ENCODE assay signal across 9 cellular contexts in the genomic region with DNA sequence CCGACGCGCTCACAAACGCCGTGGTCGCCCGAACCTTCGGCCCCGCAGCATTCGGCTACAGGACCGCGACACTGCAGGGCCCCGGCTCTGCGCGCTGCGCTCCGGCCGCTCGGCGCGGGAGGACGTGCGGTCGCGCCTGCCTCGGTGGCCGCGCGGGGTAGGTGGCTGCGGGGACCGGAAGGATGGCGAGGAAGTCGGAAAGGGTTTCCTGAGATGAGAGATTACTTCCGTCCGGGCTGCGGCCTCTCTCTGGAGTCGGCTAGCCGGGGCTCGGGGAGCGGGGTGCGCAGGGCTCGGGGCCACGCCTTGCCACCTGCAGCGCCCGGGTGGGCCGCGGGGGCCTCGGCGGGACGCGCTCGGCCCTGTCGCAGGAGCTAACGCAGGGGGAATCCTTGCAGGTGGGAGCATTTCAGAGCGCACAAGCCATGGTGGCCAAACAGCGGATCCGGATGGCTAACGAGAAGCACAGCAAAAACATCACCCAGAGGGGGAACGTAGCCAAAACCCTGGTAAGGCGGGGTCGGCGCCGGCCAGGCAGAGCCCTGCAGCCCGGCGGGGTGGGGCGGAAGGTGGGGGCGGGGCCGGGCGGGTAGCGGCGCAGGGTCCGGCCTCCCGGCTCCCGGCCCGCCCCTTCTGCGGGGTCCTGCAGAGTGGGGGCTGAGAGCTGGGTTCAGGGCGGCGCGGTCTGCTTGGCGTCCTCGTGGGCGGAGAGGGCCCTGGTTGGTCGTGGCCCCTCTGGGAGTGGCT. TPM values are rescaled to one million over a fixed set of nuclear protein-coding genes. Genes with fewer than 3 reads are reported as not detected.
A peak's percentile ranks its signal among the peaks of the same experiment; 100 is the strongest.
DNase-seq lines count a peak whose midpoint lies in the region; ATAC-seq and TF ChIP-seq lines count a peak whose summit lies in the region.
"Had no signal": no experiment of that assay in that cellular context is flagged by ENCODE, and none has a peak within 500 bp of the region (broad histone marks: within the 10 kb centered on the region; RNA-seq: fewer than 3 reads in every experiment).

Gene SERP2, plus strand, starts transcription at position 224 of the 747 bp plus-strand sequence. Its CDS starts 202 bp downstream, at position 426.

- no peaks in the 10 kb centered on the region for H3K36me3 Mint-ChIP-seq in natural killer cell

- H3K9ac ChIP-seq in fibroblast of lung (ENCODE audit: insufficient read depth, low read length): peak within 1 kb of the TSS; percentile 66

- DNase-seq in ELR (ENCODE audit: low read depth) (peak; percentile 45), fibroblast of lung (ENCODE audit: low read depth in 2 of 2) (peak; percentile 34 to 46), natural killer cell (peak; percentile 22), NCI-H524 treated with DMSO at 0.1 percent for 48 hours (lab: John Stamatoyannopoulos, UW) (no peak)
- DNase-seq in stimulated activated CD4-positive, alpha-beta T cell treated with anti-CD3 and anti-CD28 coated beads, Interleukin-4, amount 100 ng/mL, for 4 hours: no peak

- no peaks in the 10 kb centered on the region for H3K79me2 ChIP-seq in fibroblast of lung (ENCODE audit: control insufficient read depth, insufficient read depth, low read length)

- peak within 1 kb of the TSS; percentile 88 for H3K4me2 ChIP-seq in fibroblast of lung (ENCODE audit: extremely low read depth, insufficient read depth, low read length)

- H3K27ac ChIP-seq in fibroblast of lung (ENCODE audit: insufficient read depth, low read length): peak within 1 kb of the TSS; percentile 32
- H3K27ac ChIP-seq: HL-60 had no signal

- H3K4me3 Mint-ChIP-seq in natural killer cell: peak within 1 kb of the TSS; percentile 79

- H2AFZ ChIP-seq in fibroblast of lung (ENCODE audit: low read length): peak within 1 kb of the TSS; percentile 82

- H3K4me3 ChIP-seq in fibroblast of lung (replicated peaks in 1 of 4; ENCODE audit: control extremely low read depth in 1 of 4, insufficient read depth in 1 of 4, low read depth in 3 of 4, low read length in 4 of 4): peak within 1 kb of the TSS; percentile 41 to 68 (median 62)

- no peaks in the 10 kb centered on the region for H3K9me3 Mint-ChIP-seq in natural killer cell

- H3K4me1 Mint-ChIP-seq in natural killer cell: peaks cover 12 to 19% of the 10 kb centered on the region in 2 donors

- peak within 1 kb of the TSS in 1 of 2 donors; percentile 68 for H3K27ac Mint-ChIP-seq in natural killer cell

- H3K9me3 ChIP-seq in fibroblast of lung (ENCODE audit: control insufficient read depth, insufficient read depth, low read depth, low read length): no peaks in the 10 kb centered on the region

- ATAC-seq in SK-N-SH treated with all-trans-retinoic acid at 6 μM for 48 hours (peak; percentile 70), natural killer cell (peak; percentile 39 to 60 (median 60)), GM21528 (IDR thresholded peaks at IDR 0.05; ENCODE audit: low FRiP score, unreplicated experiment) (no peak), GM18517 (IDR thresholded peaks at IDR 0.05; ENCODE audit: unreplicated experiment) (no peak)

- intact Hi-C loops in natural killer cell (cut with micrococcal nuclease): no loop called here

- TF ChIP-seq CTCF in fibroblast of lung (conservative IDR thresholded peaks at IDR 0.05 in 1 of 2, IDR thresholded peaks at IDR 0.05 in 1 of 2; ENCODE audit: low read depth in 1 of 2, low read length in 2 of 2) (no peak), natural killer cell (IDR thresholded peaks at IDR 0.05) (no peak)

- H3K4me1 ChIP-seq in fibroblast of lung (ENCODE audit: control insufficient read depth, extremely low read depth, insufficient read depth, low read length): peaks cover 2% of the 10 kb centered on the region

- no peaks in the 10 kb centered on the region for H4K20me1 ChIP-seq in fibroblast of lung (ENCODE audit: control insufficient read depth, extremely low read depth, insufficient read depth, low read length)

- no peaks in the 10 kb centered on the region for H3K27me3 ChIP-seq in fibroblast of lung (ENCODE audit: control insufficient read depth, insufficient read depth, low read length)

- no peaks in the 10 kb centered on the region for H3K36me3 ChIP-seq in fibroblast of lung (ENCODE audit: control insufficient read depth, insufficient read depth, low read length)

- H3K27me3 Mint-ChIP-seq in natural killer cell (ENCODE audit: low read depth in 2 of 2): peaks cover 0 to 11% of the 10 kb centered on the region in 2 donors

TF ChIP-seq in SK-N-SH treated with all-trans-retinoic acid at 6 μM for 48 hours, 23 proteins besides CTCF, POLR2A, EP300 and RAD21:
- no peak for TF ChIP-seq SNAI2 (CRISPR knock-in tag; IDR thresholded peaks at IDR 0.05)
- no peak for TF ChIP-seq ZFP3 (CRISPR knock-in tag; IDR thresholded peaks at IDR 0.05)
- no peak for TF ChIP-seq OSR1 (CRISPR knock-in tag; IDR thresholded peaks at IDR 0.05)
- no peak for TF ChIP-seq ESRRG (CRISPR knock-in tag; IDR thresholded peaks at IDR 0.05)
- TF ChIP-seq ZNF70 (CRISPR knock-in tag; IDR thresholded peaks at IDR 0.05): no peak
- no peak for TF ChIP-seq TCF4 (CRISPR knock-in tag; IDR thresholded peaks at IDR 0.05; ENCODE audit: borderline replicate concordance)
- TF ChIP-seq RARB (CRISPR knock-in tag; IDR thresholded peaks at IDR 0.05): no peak
- no peak for TF ChIP-seq GLIS3 (CRISPR knock-in tag; IDR thresholded peaks at IDR 0.05)
- no peak for TF ChIP-seq BACH2 (CRISPR knock-in tag; IDR thresholded peaks at IDR 0.05; ENCODE audit: borderline replicate concordance)
- TF ChIP-seq CSRNP3 (CRISPR knock-in tag; IDR thresholded peaks at IDR 0.05): no peak
- no peak for TF ChIP-seq TOX (CRISPR knock-in tag; IDR thresholded peaks at IDR 0.05; ENCODE audit: borderline replicate concordance)
- no peak for TF ChIP-seq PPARA (CRISPR knock-in tag; IDR thresholded peaks at IDR 0.05; ENCODE audit: borderline replicate concordance)
- no peak for TF ChIP-seq ZNF565 (CRISPR knock-in tag; conservative IDR thresholded peaks at IDR 0.05; ENCODE audit: low read depth)
- no peak for TF ChIP-seq ARNTL (CRISPR knock-in tag; IDR thresholded peaks at IDR 0.05; ENCODE audit: borderline replicate concordance, low read depth)
- TF ChIP-seq ISL1 (CRISPR knock-in tag; IDR thresholded peaks at IDR 0.05): no peak
- no peak for TF ChIP-seq ZFP30 (CRISPR knock-in tag; IDR thresholded peaks at IDR 0.05)
- no peak for TF ChIP-seq ZC3H10 (CRISPR knock-in tag; IDR thresholded peaks at IDR 0.05)
- TF ChIP-seq PATZ1 (CRISPR knock-in tag; IDR thresholded peaks at IDR 0.05; ENCODE audit: borderline replicate concordance): no peak
- TF ChIP-seq, protein P1, sequence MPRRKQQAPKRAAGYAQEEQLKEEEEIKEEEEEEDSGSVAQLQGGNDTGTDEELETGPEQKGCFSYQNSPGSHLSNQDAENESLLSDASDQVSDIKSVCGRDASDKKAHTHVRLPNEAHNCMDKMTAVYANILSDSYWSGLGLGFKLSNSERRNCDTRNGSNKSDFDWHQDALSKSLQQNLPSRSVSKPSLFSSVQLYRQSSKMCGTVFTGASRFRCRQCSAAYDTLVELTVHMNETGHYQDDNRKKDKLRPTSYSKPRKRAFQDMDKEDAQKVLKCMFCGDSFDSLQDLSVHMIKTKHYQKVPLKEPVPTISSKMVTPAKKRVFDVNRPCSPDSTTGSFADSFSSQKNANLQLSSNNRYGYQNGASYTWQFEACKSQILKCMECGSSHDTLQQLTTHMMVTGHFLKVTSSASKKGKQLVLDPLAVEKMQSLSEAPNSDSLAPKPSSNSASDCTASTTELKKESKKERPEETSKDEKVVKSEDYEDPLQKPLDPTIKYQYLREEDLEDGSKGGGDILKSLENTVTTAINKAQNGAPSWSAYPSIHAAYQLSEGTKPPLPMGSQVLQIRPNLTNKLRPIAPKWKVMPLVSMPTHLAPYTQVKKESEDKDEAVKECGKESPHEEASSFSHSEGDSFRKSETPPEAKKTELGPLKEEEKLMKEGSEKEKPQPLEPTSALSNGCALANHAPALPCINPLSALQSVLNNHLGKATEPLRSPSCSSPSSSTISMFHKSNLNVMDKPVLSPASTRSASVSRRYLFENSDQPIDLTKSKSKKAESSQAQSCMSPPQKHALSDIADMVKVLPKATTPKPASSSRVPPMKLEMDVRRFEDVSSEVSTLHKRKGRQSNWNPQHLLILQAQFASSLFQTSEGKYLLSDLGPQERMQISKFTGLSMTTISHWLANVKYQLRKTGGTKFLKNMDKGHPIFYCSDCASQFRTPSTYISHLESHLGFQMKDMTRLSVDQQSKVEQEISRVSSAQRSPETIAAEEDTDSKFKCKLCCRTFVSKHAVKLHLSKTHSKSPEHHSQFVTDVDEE (CRISPR knock-in tag; IDR thresholded peaks at IDR 0.05): no peak

RNA-seq across cellular contexts. Expression of gene SERP2, which starts in this region (rescaled TPM):
- 9.2 and 15.5 TPM in 2 replicates for total RNA-seq in fibroblast of lung
- polyA plus RNA-seq in fibroblast of lung: 10.6 and 11.2 TPM in 2 replicates
- polyA plus RNA-seq in fibroblast of lung (2012): 7.4 and 10.6 TPM in 2 replicates
- 3.5 and 5.3 TPM in 2 replicates for polyA minus RNA-seq in fibroblast of lung (ENCODE audit: low replicate concordance)
- 1 to 10 TPM; 2.0 to 4.1 (median 3.2) TPM for total RNA-seq in natural killer cell

Comparison
In these comparisons a context has a peak if more than half of its experiments do, and no peak if none do; other contexts are left out.
1. DNase-seq: peak in ELR (single experiment), fibroblast of lung (2 of 2) and natural killer cell (single experiment); none in NCI-H524 treated with DMSO at 0.1 percent for 48 hours (single experiment) and stimulated activated CD4-positive, alpha-beta T cell treated with anti-CD3 and anti-CD28 coated beads, Interleukin-4, amount 100 ng/mL, for 4 hours (0 of 2).
2. ATAC-seq: peak in SK-N-SH treated with all-trans-retinoic acid at 6 μM for 48 hours (single experiment) and natural killer cell (3 of 3); none in GM21528 (single experiment) and GM18517 (single experiment).